8 cellular contexts compared by ENCODE assay signal in genomic region chr17:42121066-42121769, GRCh38. TPM values are rescaled to one million over a fixed set of nuclear protein-coding genes. Genes with fewer than 3 reads are reported as not detected.
A peak's percentile ranks its signal among the peaks of the same experiment; 100 is the strongest.
DNase-seq lines count a peak whose midpoint lies in the region; FAIRE-seq and TF ChIP-seq lines count a peak whose summit lies in the region.

Gene KAT2A, minus strand, starts transcription at chr17:42121367. Its CDS starts 63 bp downstream, at chr17:42121304.

- CTCF ChIA-PET in PC-9 (lab: Charles Lee) = interaction anchor here (0.6 kb wide), 4 partner anchors 10 to 191 kb away, joined by 3 to 6 read pairs (median 4); partner anchors contain the start of genes NKIRAS2 and ODAD4

- peak; percentile 90 for DNase-seq in GM18507 (ENCODE audit: extremely low spot score, insufficient read length, low read depth)
- peak; percentile 76 for DNase-seq in HK-2 (ENCODE audit: unreplicated experiment)
- peak; percentile 66 to 67 for DNase-seq in PC-9
- peak; percentile 80 for DNase-seq in activated T-cell treated with anti-CD3 and anti-CD28 coated beads, Interleukin-2, amount 50 U/mL, for 1 hour
- peak; percentile 52 to 53 for DNase-seq in stimulated activated CD8-positive, alpha-beta memory T cell treated with anti-CD3 and anti-CD28 coated beads, Interleukin-4, amount 100 ng/mL, for 4 hours (ENCODE audit: low read depth in 2 of 2, low spot score in 1 of 2)

- peak; percentile 94 for FAIRE-seq in GM18507 (lab: Jason Lieb, UNC)

- H2AFZ ChIP-seq in ACC112 (ENCODE audit: low read length, unreplicated experiment) (peak within 1 kb of the TSS; percentile 58), PC-9 (peak within 1 kb of the TSS; percentile 85)

- H3F3A ChIP-seq in PC-9 (ENCODE audit: insufficient read depth, low read depth) = peaks cover 13% of the 10 kb centered on the region; the same call in 1 of the 2 replicates

- H3K27ac ChIP-seq in ACC112 (ENCODE audit: low read depth, low read length) (no peak within 1 kb of the TSS), PC-9 (no peak within 1 kb of the TSS), esophagus (ENCODE audit: low read depth in 2 of 2, low read length in 1 of 2) (peak within 1 kb of the TSS in 1 of 2 donors; percentile 15), mucosa of rectum (ENCODE audit: low read depth in 2 of 2, low read length in 2 of 2) (peak within 1 kb of the TSS; percentile 70 to 81)

- BruUV-seq in PC-9 (replicated peaks; lab: Mats Ljungman, UMichigan) = no TSS peak

- H3K9me3 ChIP-seq in PC-9 (ENCODE audit: insufficient read depth, low read depth) (no peaks in the 10 kb centered on the region), esophagus (ENCODE audit: control insufficient read depth in 2 of 2, insufficient read depth in 1 of 2, low read depth in 1 of 2, low read length in 1 of 2) (no peaks in the 10 kb centered on the region), mucosa of rectum (ENCODE audit: control insufficient read depth in 2 of 2, low read length in 2 of 2) (no peaks in the 10 kb centered on the region)

- peak within 1 kb of the TSS; percentile 41 to 66 for H3K9ac ChIP-seq in mucosa of rectum (ENCODE audit: low read depth in 1 of 2, low read length in 2 of 2)

- H3K4me2 ChIP-seq in PC-9 = peak within 1 kb of the TSS; percentile 78

- 0 out of 2 replicates have a peak, but pooled peaks cover 3% of the 10 kb centered on the region for H4K20me1 ChIP-seq in PC-9 (ENCODE audit: insufficient read depth)

- H3K4me3 ChIP-seq in ACC112 (ENCODE audit: low read depth, low read length) (peak within 1 kb of the TSS; percentile 88), PC-9 (peak within 1 kb of the TSS; percentile 62; the same call in 1 of the 2 replicates), esophagus (ENCODE audit: low read depth in 1 of 2, low read length in 2 of 2) (peak within 1 kb of the TSS; percentile 29 to 90), mucosa of rectum (ENCODE audit: low read length in 2 of 2) (peak within 1 kb of the TSS; percentile 48 to 55)

- intact Hi-C loops in PC-9 (cut with micrococcal nuclease; ENCODE audit: unreplicated experiment) = no loop called here

- H3K4me1 ChIP-seq in ACC112 (ENCODE audit: control insufficient read depth, insufficient read depth, low read length, unreplicated experiment) (peaks cover 10% of the 10 kb centered on the region), PC-9 (replicated peaks; ENCODE audit: insufficient read depth) (no peaks in the 10 kb centered on the region; the same call in 1 of the 2 replicates), esophagus (ENCODE audit: control insufficient read depth in 2 of 2, insufficient read depth in 2 of 2, low read length in 1 of 2) (peaks cover 9 to 13% of the 10 kb centered on the region in 2 donors), mucosa of rectum (ENCODE audit: control insufficient read depth in 2 of 2, insufficient read depth in 2 of 2, low read length in 2 of 2) (peaks cover 18 to 23% of the 10 kb centered on the region in 2 donors)

- H3K79me2 ChIP-seq in ACC112 (ENCODE audit: control insufficient read depth, insufficient read depth, low read length, unreplicated experiment) = no peaks in the 10 kb centered on the region
- peaks cover 6% of the 10 kb centered on the region for H3K79me2 ChIP-seq in PC-9 (ENCODE audit: low read depth)

- POLR2A ChIA-PET in PC-9 (lab: Charles Lee; ENCODE audit: unreplicated experiment) = interaction anchor here (0.6 kb wide), 1 partner anchor 64 kb away, joined by 3 read pairs; no protein-coding TSS in a partner anchor

- no peak for TF ChIP-seq CTCF in PC-9 (conservative IDR thresholded peaks at IDR 0.05)

- H3K36me3 ChIP-seq in ACC112 (ENCODE audit: insufficient read depth, low read length) = no peaks in the 10 kb centered on the region
- no peaks in the 10 kb centered on the region for H3K36me3 ChIP-seq in PC-9 (ENCODE audit: low read depth)
- H3K36me3 ChIP-seq in esophagus (ENCODE audit: control insufficient read depth in 2 of 2, insufficient read depth in 2 of 2, low read length in 1 of 2) = peaks cover 7 to 29% of the 10 kb centered on the region in 2 donors
- peaks cover 14 to 19% of the 10 kb centered on the region in 2 donors for H3K36me3 ChIP-seq in mucosa of rectum (ENCODE audit: control insufficient read depth in 2 of 2, insufficient read depth in 2 of 2, low read length in 2 of 2)

- 7% methylated on average over 41 to 44 of the region's 44 CpGs for WGBS in esophagus, 2 donors

- no peaks in the 10 kb centered on the region for H3K27me3 ChIP-seq in ACC112 (ENCODE audit: insufficient read depth, low read length)
- no peaks in the 10 kb centered on the region for H3K27me3 ChIP-seq in PC-9 (ENCODE audit: insufficient read depth, low read depth)
- no peaks in the 10 kb centered on the region for H3K27me3 ChIP-seq in esophagus (ENCODE audit: control insufficient read depth in 1 of 2, insufficient read depth in 2 of 2, low read length in 2 of 2)
- no peaks in the 10 kb centered on the region for H3K27me3 ChIP-seq in mucosa of rectum (ENCODE audit: control insufficient read depth in 2 of 2, insufficient read depth in 2 of 2, low read length in 2 of 2)

- no peaks in the 10 kb centered on the region for H3K9me2 ChIP-seq in PC-9 (ENCODE audit: insufficient read depth)

RNA-seq across cellular contexts. Expression of gene KAT2A, which starts in this region (rescaled TPM):
- 42.1 and 47.6 TPM in 2 replicates for total RNA-seq in PC-9 (2021)
- 10 to 100 TPM; 34.2 to 86.6 TPM for polyA plus RNA-seq in esophagus

Comparison
In these comparisons a context has a peak if more than half of its experiments do, and no peak if none do; other contexts are left out.
1. H3K27ac ChIP-seq: peak in mucosa of rectum (2 of 2); none in ACC112 (single experiment) and PC-9 (single experiment).
2. Peak in every context shown above with its lines, with median percentiles within 50 percentile points of each other: H3K4me3 ChIP-seq and DNase-seq.